Comparison of ENCODE assay signal across 8 cellular contexts in the genomic region with DNA sequence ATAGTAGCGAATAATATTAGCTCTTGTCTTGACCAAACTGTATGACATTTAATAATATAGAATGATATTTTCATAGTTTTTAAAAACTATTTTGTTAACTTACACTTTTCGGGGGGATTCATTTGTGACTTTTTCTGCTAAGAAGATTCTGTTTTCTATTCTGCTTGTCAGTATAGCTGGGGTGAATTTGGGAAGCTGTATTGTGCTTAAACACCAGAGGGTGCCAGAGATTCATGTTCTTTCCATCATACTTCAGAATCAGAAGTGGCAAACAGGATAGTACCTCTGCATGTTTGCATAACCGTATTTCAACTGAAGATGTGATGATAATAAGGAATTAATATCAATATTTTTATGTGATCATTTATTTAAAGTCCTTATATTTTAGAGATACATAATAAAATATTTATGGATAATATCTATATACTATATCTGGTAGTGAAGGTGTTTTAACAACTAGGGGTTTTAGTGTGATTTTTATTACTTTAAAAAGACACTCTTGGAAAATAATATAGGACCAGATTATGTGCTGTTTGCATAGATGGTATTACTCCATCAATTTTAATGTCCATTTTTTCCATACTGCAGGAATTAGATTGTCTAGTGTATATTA.
A peak's percentile ranks its signal among the peaks of the same experiment; 100 is the strongest.
DNase-seq lines count a peak whose midpoint lies in the region; ATAC-seq, FAIRE-seq and TF ChIP-seq lines count a peak whose summit lies in the region.

No MANE protein-coding gene starts in this region.

- H3K4me1 ChIP-seq in small intestine (ENCODE audit: control insufficient read depth in 2 of 2, insufficient read depth in 1 of 2, low read depth in 1 of 2, low read length in 1 of 2): no peaks in the 10 kb centered on the region

- H3K27me3 Mint-ChIP-seq in HFFc6 (ENCODE audit: insufficient read depth) (no peaks in the 10 kb centered on the region), T-helper 17 cell (no peaks in the 10 kb centered on the region)

- intact Hi-C loops in head of caudate nucleus (cut with DNase I): no loop called here

- no peaks in the 10 kb centered on the region for H3K36me3 ChIP-seq in small intestine (ENCODE audit: control insufficient read depth in 2 of 2, insufficient read depth in 2 of 2, low read length in 2 of 2)

- H3K27ac Mint-ChIP-seq in HFFc6 (no peak overlapping the region), T-helper 17 cell (no peak overlapping the region)

- H3K27ac ChIP-seq in VCaP: no peak overlapping the region
- no peak overlapping the region for H3K27ac ChIP-seq in small intestine (ENCODE audit: low read depth in 1 of 2, low read length in 1 of 2)

- no peaks in the 10 kb centered on the region for H3K9me3 ChIP-seq in small intestine (ENCODE audit: control insufficient read depth, low read depth)
- no peaks in the 10 kb centered on the region for H3K9me3 ChIP-seq in T-helper 17 cell (ENCODE audit: control insufficient read depth, low read length, poor library complexity, severe bottlenecking)

- H3K27me3 ChIP-seq in small intestine (ENCODE audit: control insufficient read depth in 2 of 2, insufficient read depth in 2 of 2, low read length in 2 of 2): no peaks in the 10 kb centered on the region

- WGBS in small intestine, 3 donors: 52 to 59% (median 54%) methylated on average over 3 of the region's 3 CpGs

- H3K4me1 Mint-ChIP-seq in HFFc6 (ENCODE audit: low read depth): peaks cover 29% of the 10 kb centered on the region
- H3K4me1 Mint-ChIP-seq in T-helper 17 cell: peaks cover 5% of the 10 kb centered on the region

- H3K9me3 Mint-ChIP-seq in HFFc6: no peaks in the 10 kb centered on the region

- FAIRE-seq in small intestine (lab: Jason Lieb, UNC): peak; percentile 73

- ATAC-seq in T-helper 17 cell: no peak

- TF ChIP-seq CTCF in HFFc6 (IDR thresholded peaks at IDR 0.05): peak; percentile 85
- TF ChIP-seq CTCF in VCaP (conservative IDR thresholded peaks at IDR 0.05): peak; percentile 87

- no peak overlapping the region for H3K4me3 ChIP-seq in small intestine (ENCODE audit: low read depth in 1 of 2, low read length in 2 of 2)

- H3K4me3 Mint-ChIP-seq in HFFc6: no peak overlapping the region
- no peak overlapping the region for H3K4me3 Mint-ChIP-seq in T-helper 17 cell

- peak; percentile 8 for DNase-seq in activated CD4-positive, alpha-beta T cell treated with anti-CD3 and anti-CD28 coated beads for 48 hours
- DNase-seq in activated CD4-positive, alpha-beta T cell treated with anti-CD3 and anti-CD28 coated beads for 1 hour: no peak
- DNase-seq in HFFc6: peak; percentile 57
- peak; percentile 36 for DNase-seq in NCI-H146 (lab: John Stamatoyannopoulos, UW)
- peak in 22 of 42 donors; percentile 8 to 77 (median 46) for DNase-seq in head of caudate nucleus
- DNase-seq in small intestine: peak; percentile 19
- DNase-seq in T-helper 17 cell: no peak

- H3K36me3 Mint-ChIP-seq in HFFc6 (ENCODE audit: low read depth): no peaks in the 10 kb centered on the region
- peaks cover 4% of the 10 kb centered on the region for H3K36me3 Mint-ChIP-seq in T-helper 17 cell (ENCODE audit: low read depth)

Comparison
In these comparisons a context has a peak if more than half of its experiments do, and no peak if none do; other contexts are left out.
1. DNase-seq: peak in activated CD4-positive, alpha-beta T cell treated with anti-CD3 and anti-CD28 coated beads for 48 hours (single experiment), HFFc6 (single experiment), NCI-H146 (single experiment), head of caudate nucleus (22 of 42) and small intestine (single experiment); none in activated CD4-positive, alpha-beta T cell treated with anti-CD3 and anti-CD28 coated beads for 1 hour (single experiment) and T-helper 17 cell (0 of 3).